In genomic region chr4:140720387-140721087, GRCh38 we compare ENCODE assay signal across 8 cellular contexts.
DNase-seq lines count a peak whose midpoint lies in the region; ATAC-seq lines count a peak whose summit lies in the region.

No MANE protein-coding gene starts in this region.

- peak overlapping the region; percentile 17 for H3K4me3 Mint-ChIP-seq in activated T-cell treated with anti-CD3 and anti-CD28 coated beads, Interleukin-2, amount 50 U/mL, for 24 hours
- peak overlapping the region; percentile 30 for H3K4me3 Mint-ChIP-seq in central memory CD8-positive, alpha-beta T cell
- peak overlapping the region; percentile 17 to 66 for H3K4me3 Mint-ChIP-seq in stimulated activated naive CD8-positive, alpha-beta T cell treated with anti-CD3 and anti-CD28 coated beads, Interleukin-15, amount 100 ng/mL, for 72 hours

- H3K27ac Mint-ChIP-seq in activated T-cell treated with anti-CD3 and anti-CD28 coated beads, Interleukin-2, amount 50 U/mL, for 24 hours = no peak overlapping the region
- peak overlapping the region; percentile 42 for H3K27ac Mint-ChIP-seq in central memory CD8-positive, alpha-beta T cell (ENCODE audit: low read depth)
- peak overlapping the region in 1 of 2 donors; percentile 74 for H3K27ac Mint-ChIP-seq in stimulated activated naive CD8-positive, alpha-beta T cell treated with anti-CD3 and anti-CD28 coated beads, Interleukin-15, amount 100 ng/mL, for 72 hours

- H3K36me3 Mint-ChIP-seq in activated T-cell treated with anti-CD3 and anti-CD28 coated beads, Interleukin-2, amount 50 U/mL, for 24 hours (ENCODE audit: low read depth) = no peaks in the 10 kb centered on the region
- no peaks in the 10 kb centered on the region for H3K36me3 Mint-ChIP-seq in central memory CD8-positive, alpha-beta T cell (ENCODE audit: insufficient read depth)

- H3K4me1 Mint-ChIP-seq in activated T-cell treated with anti-CD3 and anti-CD28 coated beads, Interleukin-2, amount 50 U/mL, for 24 hours (ENCODE audit: low read depth) = peaks cover 18% of the 10 kb centered on the region
- no peaks in the 10 kb centered on the region for H3K4me1 Mint-ChIP-seq in central memory CD8-positive, alpha-beta T cell
- peaks cover 14% of the 10 kb centered on the region for H3K4me1 Mint-ChIP-seq in stimulated activated naive CD8-positive, alpha-beta T cell treated with anti-CD3 and anti-CD28 coated beads, Interleukin-15, amount 100 ng/mL, for 72 hours

- H3K27me3 Mint-ChIP-seq in activated T-cell treated with anti-CD3 and anti-CD28 coated beads, Interleukin-2, amount 50 U/mL, for 24 hours = no peaks in the 10 kb centered on the region
- peaks cover 20% of the 10 kb centered on the region for H3K27me3 Mint-ChIP-seq in central memory CD8-positive, alpha-beta T cell
- peaks cover 6% of the 10 kb centered on the region for H3K27me3 Mint-ChIP-seq in stimulated activated naive CD8-positive, alpha-beta T cell treated with anti-CD3 and anti-CD28 coated beads, Interleukin-15, amount 100 ng/mL, for 72 hours

- DNase-seq in activated T-cell treated with anti-CD3 and anti-CD28 coated beads, Interleukin-2, amount 50 U/mL, for 24 hours = no peak
- DNase-seq in activated T-cell treated with anti-CD3 and anti-CD28 coated beads, Interleukin-2, amount 50 U/mL, for 48 hours = no peak
- DNase-seq in central memory CD8-positive, alpha-beta T cell (ENCODE audit: low spot score in 2 of 2) = no peak
- no peak for DNase-seq in stimulated activated naive CD8-positive, alpha-beta T cell treated with anti-CD3 and anti-CD28 coated beads, Interleukin-15, amount 100 ng/mL, for 72 hours
- DNase-seq in HK-2 (ENCODE audit: unreplicated experiment) (no peak), NCI-H2029 treated with DMSO at 0.1 percent for 48 hours (lab: John Stamatoyannopoulos, UW) (no peak), NCI-H1417 treated with DMSO at 0.1 percent for 48 hours (lab: John Stamatoyannopoulos, UW) (no peak)

- no peaks in the 10 kb centered on the region for H3K9me3 Mint-ChIP-seq in activated T-cell treated with anti-CD3 and anti-CD28 coated beads, Interleukin-2, amount 50 U/mL, for 24 hours
- no peaks in the 10 kb centered on the region for H3K9me3 Mint-ChIP-seq in central memory CD8-positive, alpha-beta T cell
- no peaks in the 10 kb centered on the region for H3K9me3 Mint-ChIP-seq in stimulated activated naive CD8-positive, alpha-beta T cell treated with anti-CD3 and anti-CD28 coated beads, Interleukin-15, amount 100 ng/mL, for 72 hours

- peak; percentile 35 for ATAC-seq in HG03039 (IDR thresholded peaks at IDR 0.05; ENCODE audit: unreplicated experiment)
- ATAC-seq in central memory CD8-positive, alpha-beta T cell (replicated peaks; ENCODE audit: extremely low read depth, poor library complexity, severe bottlenecking) = no peak
- ATAC-seq in stimulated activated naive CD8-positive, alpha-beta T cell treated with anti-CD3 and anti-CD28 coated beads, Interleukin-15, amount 100 ng/mL, for 72 hours = peak; percentile 46
